ENCODE assay signal across 10 cellular contexts in the genomic region with DNA sequence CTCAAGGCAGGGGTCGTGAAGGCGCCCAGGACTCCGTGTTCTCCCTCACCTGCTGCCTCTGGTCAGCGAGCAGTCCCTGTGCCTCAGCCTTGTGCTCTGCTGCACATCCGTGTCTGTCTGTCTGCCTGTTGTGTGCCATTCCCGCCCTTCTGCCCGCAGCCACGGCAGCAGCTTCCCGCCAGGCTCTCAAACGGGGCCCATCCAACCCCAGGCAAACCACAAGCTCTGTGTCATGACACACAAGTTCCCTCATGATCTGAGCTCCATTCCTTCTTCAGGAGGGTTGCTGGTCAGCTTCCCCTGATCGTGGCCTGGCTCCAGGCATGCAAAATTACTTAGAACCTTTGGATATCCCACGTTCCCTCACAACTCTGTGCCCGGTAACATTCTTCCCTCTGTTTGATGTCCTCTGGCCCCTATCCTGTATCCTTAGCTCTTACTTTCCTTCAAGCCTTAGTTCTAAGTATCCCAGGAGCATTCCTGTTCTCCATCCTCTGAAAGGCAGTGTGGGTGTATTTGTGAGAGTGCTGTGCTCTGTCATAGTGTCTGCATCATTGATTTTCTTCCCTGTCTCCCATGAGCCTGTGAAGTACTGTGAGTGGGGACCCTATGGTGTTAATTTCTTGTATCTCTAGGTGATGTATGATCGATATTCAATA. TPM values are rescaled to one million over a fixed set of nuclear protein-coding genes. Genes with fewer than 3 reads are reported as not detected.
DNase-seq lines count a peak whose midpoint lies in the region; ATAC-seq and TF ChIP-seq lines count a peak whose summit lies in the region.
"Had no signal": no experiment of that assay in that cellular context is flagged by ENCODE, and none has a peak within 500 bp of the region (broad histone marks: within the 10 kb centered on the region; RNA-seq: fewer than 3 reads in every experiment).

No MANE protein-coding gene starts in this region.

- no peaks in the 10 kb centered on the region for H3K27me3 Mint-ChIP-seq in T-helper 2 cell treated with Interferon-gamma antibody and Interleukin-4, amounts not matched to agents 5 μg/mL and 100 μg/mL, for 36 hours (ENCODE audit: low read depth)
- H3K27me3 Mint-ChIP-seq in central memory CD8-positive, alpha-beta T cell = no peaks in the 10 kb centered on the region
- H3K27me3 Mint-ChIP-seq in progenitor cell of endocrine pancreas = no peaks in the 10 kb centered on the region

- TF ChIP-seq CTCF in progenitor cell of endocrine pancreas (IDR thresholded peaks at IDR 0.05; ENCODE audit: unreplicated experiment) = no peak
- TF ChIP-seq CTCF in hepatocyte (IDR thresholded peaks at IDR 0.05; ENCODE audit: poor library complexity) = no peak
- no peak for TF ChIP-seq CTCF in psoas muscle (IDR thresholded peaks at IDR 0.05)

- intact Hi-C loops in psoas muscle (cut with DNase I) = no loop called here

- H4K20me1 ChIP-seq in hepatocyte (ENCODE audit: insufficient read depth, poor library complexity, severe bottlenecking) = no peaks in the 10 kb centered on the region

- no peak overlapping the region for H2AK5ac ChIP-seq in mesendoderm (ENCODE audit: low read length)

- no peak for ATAC-seq in central memory CD8-positive, alpha-beta T cell (replicated peaks; ENCODE audit: extremely low read depth, poor library complexity, severe bottlenecking)
- no peak for ATAC-seq in HG02852 (IDR thresholded peaks at IDR 0.05; ENCODE audit: unreplicated experiment)
- no peak for ATAC-seq in psoas muscle
- ATAC-seq: body of pancreas had no signal

- no peaks in the 10 kb centered on the region for H3K9me3 Mint-ChIP-seq in T-helper 2 cell treated with Interferon-gamma antibody and Interleukin-4, amounts not matched to agents 5 μg/mL and 100 μg/mL, for 36 hours
- H3K9me3 Mint-ChIP-seq in central memory CD8-positive, alpha-beta T cell = no peaks in the 10 kb centered on the region
- H3K9me3 Mint-ChIP-seq in progenitor cell of endocrine pancreas (ENCODE audit: low read depth) = no peaks in the 10 kb centered on the region

- H3K4me1 Mint-ChIP-seq in T-helper 2 cell treated with Interferon-gamma antibody and Interleukin-4, amounts not matched to agents 5 μg/mL and 100 μg/mL, for 36 hours (ENCODE audit: low read depth) = peaks cover 66% of the 10 kb centered on the region
- H3K4me1 Mint-ChIP-seq in central memory CD8-positive, alpha-beta T cell = peaks cover 75% of the 10 kb centered on the region
- H3K4me1 Mint-ChIP-seq in progenitor cell of endocrine pancreas (ENCODE audit: low read depth) = peaks cover 26% of the 10 kb centered on the region

- H4K8ac ChIP-seq in mesendoderm (ENCODE audit: low read depth, low read length) = no peak overlapping the region

- H3K4me1 ChIP-seq in mesendoderm (ENCODE audit: control insufficient read depth, low read depth, low read length) (no peaks in the 10 kb centered on the region), hepatocyte (ENCODE audit: insufficient read depth) (peaks cover 13% of the 10 kb centered on the region), psoas muscle (peaks cover 9% of the 10 kb centered on the region)

- H3K23ac ChIP-seq in mesendoderm (ENCODE audit: low read length) = no peak overlapping the region

- no peak overlapping the region for H3K9ac ChIP-seq in mesendoderm (ENCODE audit: low read length)

- no peak overlapping the region for H2BK5ac ChIP-seq in mesendoderm (ENCODE audit: low read length)

- H4K5ac ChIP-seq in mesendoderm (ENCODE audit: low read length) = no peak overlapping the region

- H3K9me2 ChIP-seq in hepatocyte (replicated peaks; ENCODE audit: insufficient read depth) = no peaks in the 10 kb centered on the region

- no peak overlapping the region for H3K56ac ChIP-seq in mesendoderm (ENCODE audit: low read length)

- peaks cover 67% of the 10 kb centered on the region for H3K36me3 Mint-ChIP-seq in T-helper 2 cell treated with Interferon-gamma antibody and Interleukin-4, amounts not matched to agents 5 μg/mL and 100 μg/mL, for 36 hours (ENCODE audit: low read depth)
- H3K36me3 Mint-ChIP-seq in central memory CD8-positive, alpha-beta T cell (ENCODE audit: insufficient read depth) = peaks cover 62% of the 10 kb centered on the region
- H3K36me3 Mint-ChIP-seq in progenitor cell of endocrine pancreas (ENCODE audit: insufficient read depth) = peaks cover 9% of the 10 kb centered on the region

- H3K36me3 ChIP-seq in mesendoderm (ENCODE audit: control insufficient read depth, insufficient read depth, low read length) = no peaks in the 10 kb centered on the region
- no peaks in the 10 kb centered on the region for H3K36me3 ChIP-seq in hepatocyte (replicated peaks; ENCODE audit: insufficient read depth, low read depth)
- peaks cover 0 to 7% of the 10 kb centered on the region in 2 donors for H3K36me3 ChIP-seq in psoas muscle (ENCODE audit: insufficient read depth in 1 of 2, low read depth in 1 of 2)

- H3K27ac ChIP-seq in mesendoderm (ENCODE audit: low read depth, low read length) = no peak overlapping the region
- H3K27ac ChIP-seq in hepatocyte = no peak overlapping the region
- H3K27ac ChIP-seq in psoas muscle = no peak overlapping the region

- peak overlapping the region; percentile 71 for H3K4me3 ChIP-seq in GM08714 (ENCODE audit: low read length)
- H3K4me3 ChIP-seq in mesendoderm (ENCODE audit: low read length) = no peak overlapping the region
- no peak overlapping the region for H3K4me3 ChIP-seq in hepatocyte
- H3K4me3 ChIP-seq in psoas muscle = no peak overlapping the region
- H3K4me3 ChIP-seq: body of pancreas had no signal

- no peak overlapping the region for H2BK15ac ChIP-seq in mesendoderm (replicated peaks; ENCODE audit: low read depth)

- H3K27ac Mint-ChIP-seq in T-helper 2 cell treated with Interferon-gamma antibody and Interleukin-4, amounts not matched to agents 5 μg/mL and 100 μg/mL, for 36 hours = peak overlapping the region; percentile 92
- H3K27ac Mint-ChIP-seq in central memory CD8-positive, alpha-beta T cell (ENCODE audit: low read depth) = peak overlapping the region; percentile 99
- H3K27ac Mint-ChIP-seq in progenitor cell of endocrine pancreas = peak overlapping the region; percentile 35

- H3K27me3 ChIP-seq in mesendoderm (ENCODE audit: insufficient read depth, low read length, poor library complexity) (no peaks in the 10 kb centered on the region), hepatocyte (no peaks in the 10 kb centered on the region), psoas muscle (ENCODE audit: insufficient read depth in 3 of 3, low read length in 2 of 3) (no peaks in the 10 kb centered on the region)
- H3K27me3 ChIP-seq: body of pancreas had no signal

- peak overlapping the region; percentile 92 for H3K4me3 Mint-ChIP-seq in T-helper 2 cell treated with Interferon-gamma antibody and Interleukin-4, amounts not matched to agents 5 μg/mL and 100 μg/mL, for 36 hours
- H3K4me3 Mint-ChIP-seq in central memory CD8-positive, alpha-beta T cell = peak overlapping the region; percentile 96
- H3K4me3 Mint-ChIP-seq in progenitor cell of endocrine pancreas (ENCODE audit: low read depth) = no peak overlapping the region

- H3K79me1 ChIP-seq in mesendoderm (ENCODE audit: low read length) = peaks cover 5% of the 10 kb centered on the region

- no peak overlapping the region for H2AFZ ChIP-seq in hepatocyte

- no peak overlapping the region for H2BK120ac ChIP-seq in mesendoderm (ENCODE audit: low read depth, low read length)

- DNase-seq in T-helper 2 cell treated with Interferon-gamma antibody and Interleukin-4, amounts not matched to agents 5 μg/mL and 100 μg/mL, for 36 hours (ENCODE audit: low spot score) = peak; percentile 75
- no peak for DNase-seq in central memory CD8-positive, alpha-beta T cell (ENCODE audit: low spot score in 2 of 2)
- DNase-seq in progenitor cell of endocrine pancreas (ENCODE audit: low spot score, unreplicated experiment) = no peak
- no peak for DNase-seq in mesendoderm
- DNase-seq in hepatocyte (ENCODE audit: low spot score) = no peak
- no peak for DNase-seq in psoas muscle
- DNase-seq: NCI-H69 had no signal

- no peak overlapping the region for H3K18ac ChIP-seq in mesendoderm (ENCODE audit: low read length)

- no CpG with 5 or more reads among the region's 14 CpGs for WGBS in mesendoderm (ENCODE audit: extremely low coverage, insufficient coverage, low lambda C conversion rate)
- WGBS in hepatocyte (ENCODE audit: low lambda C conversion rate, missing lambda C conversion rate) = 93% methylated on average over 14 of the region's 14 CpGs
- 88 to 91% (median 88%) methylated on average over 14 of the region's 14 CpGs for WGBS in psoas muscle, 3 donors

- no peaks in the 10 kb centered on the region for H3K79me2 ChIP-seq in mesendoderm (ENCODE audit: control insufficient read depth, insufficient read depth, low read length)
- no peaks in the 10 kb centered on the region for H3K79me2 ChIP-seq in hepatocyte

- H3K4ac ChIP-seq in mesendoderm (ENCODE audit: low read depth, low read length) = no peak overlapping the region

- H3K9me3 ChIP-seq in hepatocyte (ENCODE audit: low read depth) (no peaks in the 10 kb centered on the region), psoas muscle (no peaks in the 10 kb centered on the region)
- H3K9me3 ChIP-seq: body of pancreas had no signal

- no peak overlapping the region for H3K4me2 ChIP-seq in mesendoderm (ENCODE audit: low read length)
- H3K4me2 ChIP-seq in hepatocyte = no peak overlapping the region

RNA-seq across cellular contexts. Expression of gene GPR183, which starts 3.2 kb away (rescaled TPM):
- total RNA-seq in progenitor cell of endocrine pancreas = not detected in 2 replicates
- polyA plus RNA-seq in mesendoderm (2013, experiment 1 of 2) = 0.01 TPM
- 0.01 TPM for polyA plus RNA-seq in mesendoderm (2013, experiment 2 of 2)
- total RNA-seq in hepatocyte = 5.2 and 5.3 TPM in 2 replicates
- 1.4 and 3.0 TPM in 2 replicates for polyA plus RNA-seq in hepatocyte
- 1 to 10 TPM in 2 of 4 donors, under 1 TPM in 2; 0.80 to 1.4 (median 1.00) TPM for total RNA-seq in psoas muscle
- polyA plus RNA-seq in psoas muscle = under 1 TPM; 0.67 to 0.69 (median 0.69) TPM

RNA-seq across cellular contexts. Expression of gene GPR18, which starts 45.8 kb away (rescaled TPM):
- total RNA-seq in progenitor cell of endocrine pancreas (not detected in 2 replicates), hepatocyte (not detected in 2 replicates), psoas muscle (under 1 TPM in 1 of 4 donors, not detected in 3; 0.27 TPM)
- polyA plus RNA-seq in mesendoderm (2013, experiment 1 of 2) = not detected
- polyA plus RNA-seq in mesendoderm (2013, experiment 2 of 2) = not detected
- polyA plus RNA-seq in hepatocyte (0.35 TPM in 1 of 2 replicates, not detected in the other), psoas muscle (under 1 TPM in 1 of 3 donors, not detected in 2; 0.01 TPM)
- total RNA-seq: body of pancreas had no signal

Comparison
In these comparisons a context has a peak if more than half of its experiments do, and no peak if none do; other contexts are left out.
1. H3K27ac Mint-ChIP-seq: peak in every context shown above with its lines; median percentile 99 in central memory CD8-positive, alpha-beta T cell; 92 in T-helper 2 cell treated with Interferon-gamma antibody and Interleukin-4, amounts not matched to agents 5 μg/mL and 100 μg/mL, for 36 hours; 35 in progenitor cell of endocrine pancreas.